ENCODE assay signal across 1 cellular context in genomic region chr4:100935090-100935489, GRCh38.
TF ChIP-seq lines count a peak whose summit lies in the region.

No MANE protein-coding gene starts in this region.

TF ChIP-seq in SK-N-SH treated with all-trans-retinoic acid at 6 μM for 48 hours, 23 proteins besides CTCF, POLR2A, EP300 and RAD21 (continued from another document):
- TF ChIP-seq CREB5 (CRISPR knock-in tag; IDR thresholded peaks at IDR 0.05; ENCODE audit: low read depth): no peak
- TF ChIP-seq ZC3H10 (CRISPR knock-in tag; IDR thresholded peaks at IDR 0.05): no peak
- TF ChIP-seq SNAI2 (CRISPR knock-in tag; IDR thresholded peaks at IDR 0.05): no peak
- TF ChIP-seq ESRRG (CRISPR knock-in tag; IDR thresholded peaks at IDR 0.05): no peak
- TF ChIP-seq TCF4 (CRISPR knock-in tag; IDR thresholded peaks at IDR 0.05; ENCODE audit: borderline replicate concordance): no peak
- no peak for TF ChIP-seq TOX (CRISPR knock-in tag; IDR thresholded peaks at IDR 0.05; ENCODE audit: borderline replicate concordance)
- no peak for TF ChIP-seq ZFP3 (CRISPR knock-in tag; IDR thresholded peaks at IDR 0.05)
- no peak for TF ChIP-seq OSR1 (CRISPR knock-in tag; IDR thresholded peaks at IDR 0.05)
- no peak for TF ChIP-seq ZNF565 (CRISPR knock-in tag; conservative IDR thresholded peaks at IDR 0.05; ENCODE audit: low read depth)
- no peak for TF ChIP-seq CSDC2 (CRISPR knock-in tag; IDR thresholded peaks at IDR 0.05)
- TF ChIP-seq GLIS3 (CRISPR knock-in tag; IDR thresholded peaks at IDR 0.05): no peak
- TF ChIP-seq RARB (CRISPR knock-in tag; IDR thresholded peaks at IDR 0.05): no peak
